ENCODE assay signal across 3 cellular contexts in genomic region chr2:241793385-241793784, GRCh38.
TF ChIP-seq lines count a peak whose summit lies in the region.

No MANE protein-coding gene starts in this region.

TF ChIP-seq in GM12891, 5 proteins besides CTCF, POLR2A, EP300 and RAD21 (continued from another document):
- TF ChIP-seq PAX5 (IDR thresholded peaks at IDR 0.05; ENCODE audit: insufficient read depth, low read length, severe bottlenecking), result no peak
TF ChIP-seq in GM12891: peak in this region for 0.

TF ChIP-seq in HEK293T, 16 proteins besides CTCF, POLR2A, EP300 and RAD21 (continued from another document):
- no peak for TF ChIP-seq PKNOX1 (IDR thresholded peaks at IDR 0.05)
- no peak for TF ChIP-seq CTBP1 (IDR thresholded peaks at IDR 0.05; ENCODE audit: borderline replicate concordance)
- TF ChIP-seq SP1 (IDR thresholded peaks at IDR 0.05), result no peak
- no peak for TF ChIP-seq BHLHE40 (IDR thresholded peaks at IDR 0.05; ENCODE audit: borderline replicate concordance)
- TF ChIP-seq SUZ12 (IDR thresholded peaks at IDR 0.05), result no peak
- no peak for TF ChIP-seq LEF1 (IDR thresholded peaks at IDR 0.05; ENCODE audit: borderline replicate concordance)
- no peak for TF ChIP-seq ARNT (IDR thresholded peaks at IDR 0.05)
- TF ChIP-seq ELF4 (IDR thresholded peaks at IDR 0.05), result no peak
- TF ChIP-seq HDGF (IDR thresholded peaks at IDR 0.05; ENCODE audit: borderline replicate concordance), result no peak
- TF ChIP-seq FOXA1 (IDR thresholded peaks at IDR 0.05), result no peak
- TF ChIP-seq FOXM1 (IDR thresholded peaks at IDR 0.05; ENCODE audit: borderline replicate concordance), result no peak

TF ChIP-seq in K562, 482 proteins besides CTCF, POLR2A, EP300 and RAD21 (continued from another document):
- TF ChIP-seq NKRF (IDR thresholded peaks at IDR 0.05; ENCODE audit: borderline replicate concordance), result no peak
